Comparison of ENCODE assay signal across 8 cellular contexts in the genomic region with DNA sequence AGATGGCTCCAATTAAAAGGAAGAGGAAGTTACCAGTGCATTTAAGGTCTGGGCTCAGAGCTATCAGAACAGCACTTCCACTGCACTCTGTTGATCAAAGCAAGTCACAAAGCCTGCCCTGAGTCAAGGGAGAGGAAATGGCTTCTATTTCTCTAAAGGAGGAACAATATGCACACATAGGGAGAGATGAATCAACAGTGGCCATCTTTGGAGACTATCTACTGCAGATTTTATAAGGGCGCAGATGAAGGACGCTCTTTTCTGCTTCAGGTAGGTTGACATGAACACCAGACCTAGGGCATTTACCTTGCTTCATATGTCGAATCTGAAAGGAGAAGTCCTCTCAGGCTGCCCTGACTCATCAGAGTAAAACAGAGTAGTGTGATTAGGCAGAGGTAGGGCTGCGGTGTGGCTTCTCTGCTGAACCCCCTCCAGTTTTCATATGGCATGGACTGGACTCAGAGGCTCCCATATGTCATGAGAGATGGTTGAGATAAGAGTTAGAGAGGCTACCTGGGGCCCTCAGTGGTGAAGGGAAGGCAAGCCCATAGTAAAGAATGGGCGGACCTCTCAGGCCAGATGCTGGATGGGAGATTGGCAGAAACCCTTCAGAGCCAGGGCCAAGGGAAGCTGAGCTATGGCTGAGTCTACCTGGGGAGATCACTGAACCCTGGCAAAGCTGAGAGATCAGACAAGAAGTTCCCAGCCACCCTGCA.
A peak's percentile ranks its signal among the peaks of the same experiment; 100 is the strongest.
DNase-seq lines count a peak whose midpoint lies in the region; ATAC-seq lines count a peak whose summit lies in the region.

No MANE protein-coding gene starts in this region.

- no peaks in the 10 kb centered on the region for H3K36me3 ChIP-seq in mucosa of rectum (ENCODE audit: control insufficient read depth in 2 of 2, insufficient read depth in 2 of 2, low read length in 2 of 2)

- DNase-seq in activated CD4-positive, CD25-positive, alpha-beta regulatory T cell (lab: John Stamatoyannopoulos, UW): no peak
- peak; percentile 71 for DNase-seq in activated CD4-positive, alpha-beta T cell treated with anti-CD3 and anti-CD28 coated beads for 48 hours
- no peak for DNase-seq in posterior vena cava (ENCODE audit: low spot score)
- no peak for DNase-seq in left colon
- no peak for DNase-seq in NCI-H526 treated with DMSO at 0.1 percent for 48 hours (lab: John Stamatoyannopoulos, UW)

- intact Hi-C loops in posterior vena cava (cut with DNase I) (no loop called here), left colon (cut with DNase I, micrococcal nuclease) (no loop called here)

- ATAC-seq in activated CD4-positive, CD25-positive, alpha-beta regulatory T cell treated with anti-CD3 and anti-CD28 coated beads, Interleukin-2, amount 50 U/mL, for 24 hours: peak; percentile 90 to 94
- ATAC-seq in HG03196 (IDR thresholded peaks at IDR 0.05; ENCODE audit: unreplicated experiment) (peak; percentile 71), left colon (no peak)

- H3K27ac ChIP-seq in mucosa of rectum (ENCODE audit: low read depth in 2 of 2, low read length in 2 of 2): peak overlapping the region; percentile 73 to 74

- H3K4me1 ChIP-seq in mucosa of rectum (ENCODE audit: control insufficient read depth in 2 of 2, insufficient read depth in 2 of 2, low read length in 2 of 2): peaks cover 40 to 42% of the 10 kb centered on the region in 2 donors

- H3K9ac ChIP-seq in mucosa of rectum (ENCODE audit: low read depth in 1 of 2, low read length in 2 of 2): no peak overlapping the region

- H3K9me3 ChIP-seq in mucosa of rectum (ENCODE audit: control insufficient read depth in 2 of 2, low read length in 2 of 2): no peaks in the 10 kb centered on the region

- H3K27me3 ChIP-seq in mucosa of rectum (ENCODE audit: control insufficient read depth in 2 of 2, insufficient read depth in 2 of 2, low read length in 2 of 2): no peaks in the 10 kb centered on the region

- peak overlapping the region in 1 of 2 donors; percentile 24 for H3K4me3 ChIP-seq in mucosa of rectum (ENCODE audit: low read length in 2 of 2)
